Comparison of ENCODE assay signal across 25 cellular contexts in genomic region chr11:96704847-96705246, GRCh38.
A peak's percentile ranks its signal among the peaks of the same experiment; 100 is the strongest.
DNase-seq lines count a peak whose midpoint lies in the region; ATAC-seq, FAIRE-seq and TF ChIP-seq lines count a peak whose summit lies in the region.
"Had no signal": no experiment of that assay in that cellular context is flagged by ENCODE, and none has a peak within 500 bp of the region (broad histone marks: within the 10 kb centered on the region; RNA-seq: fewer than 3 reads in every experiment).

No MANE protein-coding gene starts in this region.

- FAIRE-seq in bronchial epithelial cell (lab: Jason Lieb, UNC) = no peak

- DNase-seq in AG04449 (ENCODE audit: low read depth, low spot score) (no peak), H9 (no peak), bronchial epithelial cell (ENCODE audit: low read depth) (no peak), iPS-NIHi11 (ENCODE audit: low spot score) (peak; percentile 23), body of pancreas (no peak), NOMO-1 treated with dmso at 0.1 percent for 144 hours (lab: John Stamatoyannopoulos, UW; ENCODE audit: unreplicated experiment) (no peak), Calu3 (no peak), mucosa of gallbladder (ENCODE audit: low spot score) (no peak)
- DNase-seq: activated CD4-positive, alpha-beta T cell treated with anti-CD3 and anti-CD28 coated beads for 36 hours; CD8-positive, alpha-beta T cell; DND-41; foreskin melanocyte; hypothalamus; left cardiac atrium; NCI-H1436; NCI-H748 treated with DMSO at 0.1 percent for 48 hours; SHP77 treated with DMSO at 0.1 percent for 48 hours; stimulated activated naive CD4-positive, alpha-beta T cell; T-cell; thyroid gland had no signal

- H2BK120ac ChIP-seq in H9 (ENCODE audit: low read depth, low read length, poor library complexity, severe bottlenecking) = no peak overlapping the region

- no peak overlapping the region for H2BK20ac ChIP-seq in H9 (ENCODE audit: low read depth, low read length, poor library complexity, severe bottlenecking)

- H2AFZ ChIP-seq in H9 (ENCODE audit: low read length) = no peak overlapping the region

- no peak overlapping the region for H3K56ac ChIP-seq in H9 (ENCODE audit: insufficient read length, low read depth, low read length)

- H3K4me3 ChIP-seq in AG04449 (ENCODE audit: low read depth, low read length) (no peak overlapping the region), bronchial epithelial cell (ENCODE audit: low read depth, low read length) (no peak overlapping the region), body of pancreas (no peak overlapping the region)
- H3K4me3 ChIP-seq: ascending aorta, coronary artery, prostate gland, thyroid gland had no signal

- H3K4me2 ChIP-seq in H9 (ENCODE audit: insufficient read depth, insufficient read length, low read length) = no peak overlapping the region

- no CpG with 5 or more reads among the region's 3 CpGs for WGBS in H9 (ENCODE audit: extremely low coverage, insufficient read length, low lambda C conversion rate)
- 39 to 42% methylated on average over 3 of the region's 3 CpGs for WGBS in body of pancreas, 2 donors

- no peak overlapping the region for H3K4ac ChIP-seq in H9 (ENCODE audit: low read depth, low read length)

- TF ChIP-seq CTCF in AG04449 (IDR thresholded peaks at IDR 0.05; ENCODE audit: insufficient read depth, low read length, missing control alignments) = peak; percentile 9
- peak; percentile 48; the same call in 2 of the 3 replicates for TF ChIP-seq CTCF in H9 (conservative IDR thresholded peaks at IDR 0.05)
- peak; percentile 3 for TF ChIP-seq CTCF in bronchial epithelial cell (IDR thresholded peaks at IDR 0.05; ENCODE audit: insufficient read depth, low read length, severe bottlenecking)
- TF ChIP-seq CTCF in body of pancreas (IDR thresholded peaks at IDR 0.05) = no peak
- TF ChIP-seq CTCF in Calu3 (IDR thresholded peaks at IDR 0.05; ENCODE audit: unreplicated experiment) = no peak

- H3K9me3 ChIP-seq in H9 (ENCODE audit: control insufficient read depth, low read depth, low read length) = no peaks in the 10 kb centered on the region
- no peaks in the 10 kb centered on the region for H3K9me3 ChIP-seq in body of pancreas
- H3K9me3 ChIP-seq: ascending aorta, prostate gland, thyroid gland had no signal

- ATAC-seq in body of pancreas = no peak
- ATAC-seq: activated CD4-positive, alpha-beta T cell treated with anti-CD3 and anti-CD28 coated beads for 36 hours; CD8-positive, alpha-beta T cell; left cardiac atrium; T-cell had no signal

- H3K27me3 Mint-ChIP-seq in H9 (ENCODE audit: low read depth) = peaks cover 13% of the 10 kb centered on the region
- peaks cover 27% of the 10 kb centered on the region for H3K27me3 Mint-ChIP-seq in Calu3 (ENCODE audit: unreplicated experiment)
- H3K27me3 Mint-ChIP-seq: activated CD4-positive, alpha-beta T cell treated with anti-CD3 and anti-CD28 coated beads for 36 hours; activated naive CD4-positive, alpha-beta T cell treated with anti-CD3 and anti-CD28 coated beads, Interleukin-2, amount 50 U/mL, for 24 hours; T-cell had no signal

- intact Hi-C loops in body of pancreas (cut with DNase I) (no loop called here), Calu3 (cut with micrococcal nuclease; ENCODE audit: unreplicated experiment) (no loop called here)

- no peaks in the 10 kb centered on the region for H3K4me1 ChIP-seq in H9 (ENCODE audit: insufficient read depth, low read length)
- H3K4me1 ChIP-seq in body of pancreas = no peaks in the 10 kb centered on the region
- H3K4me1 ChIP-seq: ascending aorta, prostate gland, thyroid gland had no signal

- no peak overlapping the region for H2BK12ac ChIP-seq in H9 (ENCODE audit: insufficient read length, low read depth, low read length)

- POLR2A ChIA-PET in AG04449 (lab: Yijun Ruan, JAX) = no interaction called here

- CTCF ChIA-PET in AG04449 (lab: Yijun Ruan, JAX) (no interaction called here), Calu3 (lab: Charles Lee) (no interaction called here)

- no peak overlapping the region for H3K14ac ChIP-seq in H9 (ENCODE audit: insufficient read depth, low read length)

- no peak overlapping the region for H4K8ac ChIP-seq in H9 (replicated peaks; ENCODE audit: insufficient read length, low read depth, low read length)

- no peaks in the 10 kb centered on the region for H3K79me1 ChIP-seq in H9 (ENCODE audit: insufficient read depth, low read depth, low read length, poor library complexity, severe bottlenecking)

- H3K23ac ChIP-seq in H9 (ENCODE audit: insufficient read length, low read depth, low read length) = no peak overlapping the region

- no peak overlapping the region for H4K91ac ChIP-seq in H9 (ENCODE audit: insufficient read length, low read depth, low read length)

- no TSS peak for BruUV-seq in Calu3 (replicated peaks; lab: Mats Ljungman, UMichigan)

- no peak overlapping the region for H2BK15ac ChIP-seq in H9 (ENCODE audit: low read depth, low read length)

- TF ChIP-seq POLR2A in body of pancreas (IDR thresholded peaks at IDR 0.05) = no peak

- H3K18ac ChIP-seq in H9 (ENCODE audit: insufficient read length, low read depth, low read length) = no peak overlapping the region

- H3K36me3 Mint-ChIP-seq in H9 (ENCODE audit: insufficient read depth in 1 of 3, low read depth in 3 of 3) (no peaks in the 10 kb centered on the region), Calu3 (ENCODE audit: insufficient read depth, unreplicated experiment) (no peaks in the 10 kb centered on the region)
- H3K36me3 Mint-ChIP-seq: activated naive CD4-positive, alpha-beta T cell treated with anti-CD3 and anti-CD28 coated beads, Interleukin-2, amount 50 U/mL, for 24 hours; CD8-positive, alpha-beta T cell; T-cell had no signal

- H3K9me3 Mint-ChIP-seq in H9 = no peaks in the 10 kb centered on the region
- H3K9me3 Mint-ChIP-seq in Calu3 (ENCODE audit: low read depth, unreplicated experiment) = no peaks in the 10 kb centered on the region
- H3K9me3 Mint-ChIP-seq: activated naive CD4-positive, alpha-beta T cell treated with anti-CD3 and anti-CD28 coated beads, Interleukin-2, amount 50 U/mL, for 24 hours; activated T-helper 1 cell treated with anti-CD3 and anti-CD28 coated beads, Interleukin-12 subunit alpha, Interleukin-12 subunit beta, Interleukin-2, Interleukin-4 antibody, amounts not matched to agents 30 ng/mL and 10 ng/mL and 1 ng/mL, durations not matched to agents 14 hours and 24 hours and 36 hours; CD8-positive, alpha-beta T cell had no signal

- H4K5ac ChIP-seq in H9 (ENCODE audit: insufficient read length, low read depth, low read length) = no peak overlapping the region

- H3K27ac Mint-ChIP-seq in H9 (peak overlapping the region in 1 of 3 experiments; percentile 9; a peak in 1 of 7 replicates), Calu3 (ENCODE audit: unreplicated experiment) (no peak overlapping the region)
- H3K27ac Mint-ChIP-seq: activated CD4-positive, alpha-beta T cell treated with anti-CD3 and anti-CD28 coated beads for 36 hours; activated naive CD4-positive, alpha-beta T cell treated with anti-CD3 and anti-CD28 coated beads, Interleukin-2, amount 50 U/mL, for 24 hours; activated T-helper 1 cell treated with anti-CD3 and anti-CD28 coated beads, Interleukin-12 subunit alpha, Interleukin-12 subunit beta, Interleukin-2, Interleukin-4 antibody, amounts not matched to agents 30 ng/mL and 10 ng/mL and 1 ng/mL, durations not matched to agents 14 hours and 24 hours and 36 hours; CD8-positive, alpha-beta T cell; T-cell had no signal

- H3K36me3 ChIP-seq in bronchial epithelial cell (ENCODE audit: control insufficient read depth, insufficient read depth, low read length) (no peaks in the 10 kb centered on the region), body of pancreas (replicated peaks in 1 of 2; ENCODE audit: insufficient read depth in 1 of 2, low read depth in 2 of 2) (no peaks in the 10 kb centered on the region)
- H3K36me3 ChIP-seq: ascending aorta, prostate gland, thyroid gland had no signal

- H3T11ph ChIP-seq in H9 (ENCODE audit: low read length) = no peak overlapping the region

- H3K79me2 ChIP-seq in H9 (ENCODE audit: insufficient read depth, low read length) = no peaks in the 10 kb centered on the region

- no peak overlapping the region for H2BK5ac ChIP-seq in H9 (ENCODE audit: insufficient read length, low read length)

- no peaks in the 10 kb centered on the region for H4K20me1 ChIP-seq in H9 (ENCODE audit: control insufficient read depth, insufficient read depth, insufficient read length)

- H3K4me1 Mint-ChIP-seq in H9 (no peaks in the 10 kb centered on the region), Calu3 (ENCODE audit: low read depth, unreplicated experiment) (no peaks in the 10 kb centered on the region)
- H3K4me1 Mint-ChIP-seq: activated CD4-positive, alpha-beta T cell treated with anti-CD3 and anti-CD28 coated beads for 36 hours; activated naive CD4-positive, alpha-beta T cell treated with anti-CD3 and anti-CD28 coated beads, Interleukin-2, amount 50 U/mL, for 24 hours; T-cell had no signal

- H3K27me3 ChIP-seq in H9 (ENCODE audit: insufficient read depth, low read length) = no peaks in the 10 kb centered on the region
- H3K27me3 ChIP-seq in bronchial epithelial cell (ENCODE audit: control insufficient read depth, insufficient read depth, low read length) = no peaks in the 10 kb centered on the region
- H3K27me3 ChIP-seq in body of pancreas = no peaks in the 10 kb centered on the region
- H3K27me3 ChIP-seq: ascending aorta, thyroid gland had no signal

- no peaks in the 10 kb centered on the region for H3K23me2 ChIP-seq in H9 (ENCODE audit: insufficient read length, low read depth, low read length, poor library complexity, severe bottlenecking)

- H3K27ac ChIP-seq in H9 (ENCODE audit: insufficient read length, low read depth, low read length) (no peak overlapping the region), body of pancreas (no peak overlapping the region)
- H3K27ac ChIP-seq: ascending aorta, coronary artery, prostate gland, thyroid gland had no signal

- H3K4me3 Mint-ChIP-seq in H9 (no peak overlapping the region), Calu3 (ENCODE audit: low read depth, unreplicated experiment) (no peak overlapping the region)
- H3K4me3 Mint-ChIP-seq: activated CD4-positive, alpha-beta T cell treated with anti-CD3 and anti-CD28 coated beads for 36 hours; activated naive CD4-positive, alpha-beta T cell treated with anti-CD3 and anti-CD28 coated beads, Interleukin-2, amount 50 U/mL, for 24 hours; activated T-helper 1 cell treated with anti-CD3 and anti-CD28 coated beads, Interleukin-12 subunit alpha, Interleukin-12 subunit beta, Interleukin-2, Interleukin-4 antibody, amounts not matched to agents 30 ng/mL and 10 ng/mL and 1 ng/mL, durations not matched to agents 14 hours and 24 hours and 36 hours; CD8-positive, alpha-beta T cell; T-cell had no signal

- H2AK5ac ChIP-seq in H9 (ENCODE audit: insufficient read length, low read length) = no peak overlapping the region

- H3K9ac ChIP-seq in H9 (ENCODE audit: extremely low read depth, insufficient read length, low read length) = no peak overlapping the region

Comparison
In these comparisons a context has a peak if more than half of its experiments do, and no peak if none do; other contexts are left out.
1. CTCF ChIP-seq: peak in AG04449 (single experiment), H9 (single experiment) and bronchial epithelial cell (single experiment); none in body of pancreas (0 of 7) and Calu3 (single experiment).